Comparison of ENCODE assay signal across 8 cellular contexts in the genomic region with DNA sequence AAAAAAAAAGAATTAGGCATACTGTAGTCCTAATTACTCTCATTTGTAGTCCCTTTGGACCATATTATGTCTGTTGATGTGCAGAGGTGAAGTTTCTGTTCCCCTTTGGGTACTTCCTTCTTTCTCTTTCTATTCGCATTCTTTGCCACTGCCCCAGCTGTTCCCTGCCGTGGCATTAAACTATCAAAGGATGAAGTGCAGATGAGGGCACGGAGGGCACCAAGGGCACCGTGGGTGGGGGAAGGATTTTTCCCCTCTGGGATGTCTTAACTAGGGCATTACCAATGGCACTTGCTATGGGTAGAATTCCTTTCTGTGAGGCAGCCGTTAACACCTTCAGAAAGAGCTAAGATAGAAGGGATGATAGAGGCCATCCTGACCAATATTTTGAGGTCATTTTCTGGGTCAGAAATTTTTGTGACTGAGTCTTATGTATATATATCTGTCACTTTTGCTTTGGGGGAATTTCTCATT. TPM values are rescaled to one million over a fixed set of nuclear protein-coding genes. Genes with fewer than 3 reads are reported as not detected.
DNase-seq lines count a peak whose midpoint lies in the region; ATAC-seq, FAIRE-seq and TF ChIP-seq lines count a peak whose summit lies in the region.

No MANE protein-coding gene starts in this region.

- TF ChIP-seq CTCF in stomach (IDR thresholded peaks at IDR 0.05) = no peak
- TF ChIP-seq CTCF in D721Med (IDR thresholded peaks at IDR 0.05; ENCODE audit: insufficient read depth, missing control alignments) = no peak

- no peak overlapping the region for H3K4me3 ChIP-seq in BLaER1
- H3K4me3 ChIP-seq in effector memory CD4-positive, alpha-beta T cell (ENCODE audit: insufficient read depth, low read depth, low read length, poor library complexity, severe bottlenecking) = no peak overlapping the region
- no peak overlapping the region for H3K4me3 ChIP-seq in stomach

- FAIRE-seq in D721Med (lab: Jason Lieb, UNC) = no peak

- TF ChIP-seq EP300 in stomach (IDR thresholded peaks at IDR 0.05) = no peak

- no peak for DNase-seq in effector memory CD4-positive, alpha-beta T cell
- no peak for DNase-seq in stomach
- no peak for DNase-seq in NCI-H1694 (lab: John Stamatoyannopoulos, UW)
- no peak for DNase-seq in D721Med (ENCODE audit: insufficient read length, low spot score)

- H3K27me3 Mint-ChIP-seq in T-helper 1 cell treated with Interleukin-12 subunit alpha and Interleukin-12 subunit beta and Interleukin-4 antibody, amounts not matched to agents 30 μg/mL and 1 μg/mL, for 36 hours (ENCODE audit: low read depth) = peaks cover 8% of the 10 kb centered on the region

- H3K4me1 ChIP-seq in BLaER1 (peaks cover 97% of the 10 kb centered on the region), stomach (peaks cover 7 to 22% (median 19%) of the 10 kb centered on the region in 4 donors)
- peaks cover 8% of the 10 kb centered on the region for H3K4me1 ChIP-seq in effector memory CD4-positive, alpha-beta T cell (ENCODE audit: control insufficient read depth, insufficient read depth, low read length, poor library complexity, severe bottlenecking)

- H3K9ac ChIP-seq in BLaER1 = no peak overlapping the region

- peak overlapping the region; percentile 62 for H3K4me3 Mint-ChIP-seq in T-helper 1 cell treated with Interleukin-12 subunit alpha and Interleukin-12 subunit beta and Interleukin-4 antibody, amounts not matched to agents 30 μg/mL and 1 μg/mL, for 36 hours

- intact Hi-C loops in stomach (cut with DNase I; ENCODE audit: low total_unique reads) = no loop called here

- ATAC-seq in GM19351 (IDR thresholded peaks at IDR 0.05; ENCODE audit: unreplicated experiment) (peak; percentile 84), HG03097 (IDR thresholded peaks at IDR 0.05; ENCODE audit: low FRiP score, unreplicated experiment) (peak; percentile 78)

- H3K27me3 ChIP-seq in BLaER1 = no peaks in the 10 kb centered on the region
- H3K27me3 ChIP-seq in effector memory CD4-positive, alpha-beta T cell (replicated peaks; ENCODE audit: control insufficient read depth, insufficient read depth, low read length, poor library complexity, severe bottlenecking) = peaks cover 4% of the 10 kb centered on the region
- H3K27me3 ChIP-seq in stomach = no peaks in the 10 kb centered on the region

- no peaks in the 10 kb centered on the region for H4K20me1 ChIP-seq in BLaER1

- peaks cover 30% of the 10 kb centered on the region for H3K4me1 Mint-ChIP-seq in T-helper 1 cell treated with Interleukin-12 subunit alpha and Interleukin-12 subunit beta and Interleukin-4 antibody, amounts not matched to agents 30 μg/mL and 1 μg/mL, for 36 hours (ENCODE audit: low read depth)

- H3K4me2 ChIP-seq in BLaER1 = peak overlapping the region; percentile 97

- H3K36me3 Mint-ChIP-seq in T-helper 1 cell treated with Interleukin-12 subunit alpha and Interleukin-12 subunit beta and Interleukin-4 antibody, amounts not matched to agents 30 μg/mL and 1 μg/mL, for 36 hours (ENCODE audit: low read depth) = no peaks in the 10 kb centered on the region

- H3K36me3 ChIP-seq in BLaER1 = no peaks in the 10 kb centered on the region
- no peaks in the 10 kb centered on the region for H3K36me3 ChIP-seq in effector memory CD4-positive, alpha-beta T cell (ENCODE audit: control insufficient read depth, insufficient read depth, low read length)
- no peaks in the 10 kb centered on the region for H3K36me3 ChIP-seq in stomach

- no peak for TF ChIP-seq POLR2A in stomach (IDR thresholded peaks at IDR 0.05)

- peak overlapping the region; percentile 40 for H3K27ac ChIP-seq in BLaER1
- H3K27ac ChIP-seq in effector memory CD4-positive, alpha-beta T cell (ENCODE audit: insufficient read depth, low read length, poor library complexity, severe bottlenecking) = no peak overlapping the region
- no peak overlapping the region for H3K27ac ChIP-seq in stomach

- H3K9me3 ChIP-seq in BLaER1 (no peaks in the 10 kb centered on the region), stomach (no peaks in the 10 kb centered on the region)
- no peaks in the 10 kb centered on the region for H3K9me3 ChIP-seq in effector memory CD4-positive, alpha-beta T cell (ENCODE audit: control insufficient read depth, low read length)

- H3K27ac Mint-ChIP-seq in T-helper 1 cell treated with Interleukin-12 subunit alpha and Interleukin-12 subunit beta and Interleukin-4 antibody, amounts not matched to agents 30 μg/mL and 1 μg/mL, for 36 hours = peak overlapping the region; percentile 54

- WGBS in stomach, 5 donors = 49 to 64% (median 55%) methylated on average over 5 of the region's 5 CpGs

- no peaks in the 10 kb centered on the region for H3K9me3 Mint-ChIP-seq in T-helper 1 cell treated with Interleukin-12 subunit alpha and Interleukin-12 subunit beta and Interleukin-4 antibody, amounts not matched to agents 30 μg/mL and 1 μg/mL, for 36 hours

RNA-seq across cellular contexts. Expression of gene MAPKAPK2, which starts 4.9 kb away (rescaled TPM):
- total RNA-seq in stomach = 10 to 100 TPM; 22.6 to 78.0 (median 43.9) TPM
- polyA plus RNA-seq in stomach = 10 to 100 TPM; 30.1 to 60.8 (median 55.4) TPM

RNA-seq across cellular contexts. Expression of gene DYRK3, which starts 44.4 kb away (rescaled TPM):
- 10 to 100 TPM in 1 of 5 donors, 1 to 10 TPM in 3, not detected in 1; 1.2 to 21.9 (median 4.7) TPM for total RNA-seq in stomach
- 1 to 10 TPM; 1.5 to 3.2 (median 2.1) TPM for polyA plus RNA-seq in stomach
